Comparison of ENCODE assay signal across 1 cellular context in genomic region chr18:4119127-4119648, GRCh38.
TF ChIP-seq lines count a peak whose summit lies in the region.

No MANE protein-coding gene starts in this region.

TF ChIP-seq in WTC11, 78 proteins besides CTCF, POLR2A, EP300 and RAD21 (continued from another document):
- TF ChIP-seq ZNF425 (CRISPR knock-in tag; conservative IDR thresholded peaks at IDR 0.05), result 0 out of 2 replicates have a peak, but pooled peaks have one; percentile 14
- TF ChIP-seq ZNF532 (CRISPR knock-in tag; IDR thresholded peaks at IDR 0.05; ENCODE audit: borderline replicate concordance), result peak; percentile 84
- no peak for TF ChIP-seq NR3C1 (CRISPR knock-in tag; conservative IDR thresholded peaks at IDR 0.05; ENCODE audit: low read depth)
- no peak for TF ChIP-seq PRDM15 (CRISPR knock-in tag; IDR thresholded peaks at IDR 0.05)
- TF ChIP-seq, protein P1, sequence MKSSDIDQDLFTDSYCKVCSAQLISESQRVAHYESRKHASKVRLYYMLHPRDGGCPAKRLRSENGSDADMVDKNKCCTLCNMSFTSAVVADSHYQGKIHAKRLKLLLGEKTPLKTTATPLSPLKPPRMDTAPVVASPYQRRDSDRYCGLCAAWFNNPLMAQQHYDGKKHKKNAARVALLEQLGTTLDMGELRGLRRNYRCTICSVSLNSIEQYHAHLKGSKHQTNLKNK (CRISPR knock-in tag; IDR thresholded peaks at IDR 0.05), result 0 out of 2 replicates have a peak, but pooled peaks have one; percentile 18
- TF ChIP-seq GTF2I (CRISPR knock-in tag; conservative IDR thresholded peaks at IDR 0.05), result peak; percentile 79; the same call in 1 of the 2 replicates
- no peak for TF ChIP-seq CREB1 (CRISPR knock-in tag; IDR thresholded peaks at IDR 0.05)
- TF ChIP-seq MXD4 (CRISPR knock-in tag; IDR thresholded peaks at IDR 0.05; ENCODE audit: borderline replicate concordance), result 0 out of 2 replicates have a peak, but pooled peaks have one; percentile 73
- peak; percentile 60; the same call in 1 of the 2 replicates for TF ChIP-seq SP1 (CRISPR knock-in tag; conservative IDR thresholded peaks at IDR 0.05)
- TF ChIP-seq ZNF396 (CRISPR knock-in tag; IDR thresholded peaks at IDR 0.05; ENCODE audit: borderline replicate concordance), result 0 out of 2 replicates have a peak, but pooled peaks have one; percentile 62
- TF ChIP-seq ZNF121 (CRISPR knock-in tag; IDR thresholded peaks at IDR 0.05), result peak; percentile 92
- 0 out of 2 replicates have a peak, but pooled peaks have one; percentile 25 for TF ChIP-seq ZNF281 (CRISPR knock-in tag; IDR thresholded peaks at IDR 0.05)
- TF ChIP-seq FOXP4 (CRISPR knock-in tag; IDR thresholded peaks at IDR 0.05), result peak; percentile 75; the same call in 1 of the 2 replicates
- TF ChIP-seq, protein P2, sequence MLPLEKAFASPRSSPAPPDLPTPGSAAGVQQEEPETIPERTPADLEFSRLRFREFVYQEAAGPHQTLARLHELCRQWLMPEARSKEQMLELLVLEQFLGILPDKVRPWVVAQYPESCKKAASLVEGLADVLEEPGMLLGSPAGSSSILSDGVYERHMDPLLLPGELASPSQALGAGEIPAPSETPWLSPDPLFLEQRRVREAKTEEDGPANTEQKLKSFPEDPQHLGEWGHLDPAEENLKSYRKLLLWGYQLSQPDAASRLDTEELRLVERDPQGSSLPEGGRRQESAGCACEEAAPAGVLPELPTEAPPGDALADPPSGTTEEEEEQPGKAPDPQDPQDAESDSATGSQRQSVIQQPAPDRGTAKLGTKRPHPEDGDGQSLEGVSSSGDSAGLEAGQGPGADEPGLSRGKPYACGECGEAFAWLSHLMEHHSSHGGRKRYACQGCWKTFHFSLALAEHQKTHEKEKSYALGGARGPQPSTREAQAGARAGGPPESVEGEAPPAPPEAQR (CRISPR knock-in tag; IDR thresholded peaks at IDR 0.05), result peak; percentile 63; the same call in 1 of the 2 replicates
- TF ChIP-seq TEAD1 (CRISPR knock-in tag; IDR thresholded peaks at IDR 0.05), result peak; percentile 87; the same call in 1 of the 2 replicates
- peak; percentile 68; the same call in 1 of the 2 replicates for TF ChIP-seq ETV6 (CRISPR knock-in tag; IDR thresholded peaks at IDR 0.05)
- no peak for TF ChIP-seq PRRX2 (CRISPR knock-in tag; IDR thresholded peaks at IDR 0.05)
- TF ChIP-seq, protein P3, sequence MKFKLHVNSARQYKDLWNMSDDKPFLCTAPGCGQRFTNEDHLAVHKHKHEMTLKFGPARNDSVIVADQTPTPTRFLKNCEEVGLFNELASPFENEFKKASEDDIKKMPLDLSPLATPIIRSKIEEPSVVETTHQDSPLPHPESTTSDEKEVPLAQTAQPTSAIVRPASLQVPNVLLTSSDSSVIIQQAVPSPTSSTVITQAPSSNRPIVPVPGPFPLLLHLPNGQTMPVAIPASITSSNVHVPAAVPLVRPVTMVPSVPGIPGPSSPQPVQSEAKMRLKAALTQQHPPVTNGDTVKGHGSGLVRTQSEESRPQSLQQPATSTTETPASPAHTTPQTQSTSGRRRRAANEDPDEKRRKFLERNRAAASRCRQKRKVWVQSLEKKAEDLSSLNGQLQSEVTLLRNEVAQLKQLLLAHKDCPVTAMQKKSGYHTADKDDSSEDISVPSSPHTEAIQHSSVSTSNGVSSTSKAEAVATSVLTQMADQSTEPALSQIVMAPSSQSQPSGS (CRISPR knock-in tag; IDR thresholded peaks at IDR 0.05; ENCODE audit: borderline replicate concordance, low read depth), result no peak
- peak; percentile 67; the same call in 1 of the 2 replicates for TF ChIP-seq FOXK1 (CRISPR knock-in tag; IDR thresholded peaks at IDR 0.05)
